Comparison of ENCODE assay signal across 1 cellular context in genomic region chr7:143250199-143250598, GRCh38.
TF ChIP-seq lines count a peak whose summit lies in the region.

No MANE protein-coding gene starts in this region.

TF ChIP-seq in HEK293, 187 proteins besides CTCF, POLR2A, EP300 and RAD21:
- TF ChIP-seq ZBTB10 (tag by site-specific recombination; IDR thresholded peaks at IDR 0.05) (no peak), PRDM1 (tag by site-specific recombination; IDR thresholded peaks at IDR 0.05) (peak; percentile 35; the same call in 1 of the 2 replicates), ZNF341 (tag by site-specific recombination; IDR thresholded peaks at IDR 0.05; ENCODE audit: low read depth) (no peak), MYNN (tag by site-specific recombination; IDR thresholded peaks at IDR 0.05; ENCODE audit: borderline replicate concordance) (no peak)
